ENCODE assay signal across 10 cellular contexts in genomic region chr7:158819571-158820203, GRCh38. TPM values are rescaled to one million over a fixed set of nuclear protein-coding genes. Genes with fewer than 3 reads are reported as not detected.
DNase-seq lines count a peak whose midpoint lies in the region; ATAC-seq and TF ChIP-seq lines count a peak whose summit lies in the region.
"Had no signal": no experiment of that assay in that cellular context is flagged by ENCODE, and none has a peak within 500 bp of the region (broad histone marks: within the 10 kb centered on the region; RNA-seq: fewer than 3 reads in every experiment).

No MANE protein-coding gene starts in this region.

- H3K27me3 Mint-ChIP-seq in activated CD4-positive, alpha-beta T cell treated with anti-CD3 and anti-CD28 coated beads, Interleukin-2, amount 10 ng/mL, durations not matched to agents 24 days and 14 days = no peaks in the 10 kb centered on the region
- H3K27me3 Mint-ChIP-seq in T-helper 2 cell treated with Interferon-gamma antibody and Interleukin-4, amounts not matched to agents 5 μg/mL and 100 μg/mL, for 36 hours (ENCODE audit: low read depth) = no peaks in the 10 kb centered on the region
- no peaks in the 10 kb centered on the region for H3K27me3 Mint-ChIP-seq in stimulated activated naive CD8-positive, alpha-beta T cell treated with anti-CD3 and anti-CD28 coated beads, Interleukin-15, amount 100 ng/mL, for 72 hours

- H3K4me1 ChIP-seq in esophagus muscularis mucosa = peaks cover 74 to 100% (median 97%) of the 10 kb centered on the region in 4 donors

- no peak for TF ChIP-seq CTCF in esophagus muscularis mucosa (IDR thresholded peaks at IDR 0.05)

- H3K4me3 ChIP-seq in esophagus muscularis mucosa = peak overlapping the region in 1 of 4 donors; percentile 44

- H3K36me3 Mint-ChIP-seq in activated CD4-positive, alpha-beta T cell treated with anti-CD3 and anti-CD28 coated beads, Interleukin-2, amount 10 ng/mL, durations not matched to agents 24 days and 14 days (ENCODE audit: low read depth) = peaks cover 17% of the 10 kb centered on the region
- peaks cover 23% of the 10 kb centered on the region for H3K36me3 Mint-ChIP-seq in T-helper 2 cell treated with Interferon-gamma antibody and Interleukin-4, amounts not matched to agents 5 μg/mL and 100 μg/mL, for 36 hours (ENCODE audit: low read depth)

- intact Hi-C loops in activated CD4-positive, alpha-beta T cell treated with anti-CD3 and anti-CD28 coated beads, Interleukin-2, amount 10 ng/mL, durations not matched to agents 24 days and 14 days (cut with micrococcal nuclease) = loop anchor here (2.0 kb wide), 3 partner anchors 37 to 163 kb away; partner anchors contain the start of genes DYNC2I1 and NCAPG2
- intact Hi-C loops in esophagus muscularis mucosa (cut with DNase I) = no loop called here

- H3K27ac Mint-ChIP-seq in activated CD4-positive, alpha-beta T cell treated with anti-CD3 and anti-CD28 coated beads, Interleukin-2, amount 10 ng/mL, durations not matched to agents 24 days and 14 days = peak overlapping the region; percentile 96
- H3K27ac Mint-ChIP-seq in T-helper 2 cell treated with Interferon-gamma antibody and Interleukin-4, amounts not matched to agents 5 μg/mL and 100 μg/mL, for 36 hours = peak overlapping the region; percentile 97
- peak overlapping the region; percentile 97 to 100 for H3K27ac Mint-ChIP-seq in stimulated activated naive CD8-positive, alpha-beta T cell treated with anti-CD3 and anti-CD28 coated beads, Interleukin-15, amount 100 ng/mL, for 72 hours

- TF ChIP-seq EP300 in esophagus muscularis mucosa (IDR thresholded peaks at IDR 0.05) = no peak

- H3K27ac ChIP-seq in esophagus muscularis mucosa (replicated peaks in 1 of 4) = peak overlapping the region; percentile 91 to 100 (median 94)

- peak overlapping the region; percentile 89 for H3K4me3 Mint-ChIP-seq in activated CD4-positive, alpha-beta T cell treated with anti-CD3 and anti-CD28 coated beads, Interleukin-2, amount 10 ng/mL, durations not matched to agents 24 days and 14 days
- peak overlapping the region; percentile 90 for H3K4me3 Mint-ChIP-seq in T-helper 2 cell treated with Interferon-gamma antibody and Interleukin-4, amounts not matched to agents 5 μg/mL and 100 μg/mL, for 36 hours
- H3K4me3 Mint-ChIP-seq in stimulated activated naive CD8-positive, alpha-beta T cell treated with anti-CD3 and anti-CD28 coated beads, Interleukin-15, amount 100 ng/mL, for 72 hours = peak overlapping the region; percentile 87 to 91

- H3K9me3 ChIP-seq in esophagus muscularis mucosa = no peaks in the 10 kb centered on the region

- H3K4me1 Mint-ChIP-seq in activated CD4-positive, alpha-beta T cell treated with anti-CD3 and anti-CD28 coated beads, Interleukin-2, amount 10 ng/mL, durations not matched to agents 24 days and 14 days = peaks cover 79% of the 10 kb centered on the region
- H3K4me1 Mint-ChIP-seq in T-helper 2 cell treated with Interferon-gamma antibody and Interleukin-4, amounts not matched to agents 5 μg/mL and 100 μg/mL, for 36 hours (ENCODE audit: low read depth) = peaks cover 78% of the 10 kb centered on the region
- peaks cover 91% of the 10 kb centered on the region for H3K4me1 Mint-ChIP-seq in stimulated activated naive CD8-positive, alpha-beta T cell treated with anti-CD3 and anti-CD28 coated beads, Interleukin-15, amount 100 ng/mL, for 72 hours

- ATAC-seq in stimulated activated naive CD8-positive, alpha-beta T cell treated with anti-CD3 and anti-CD28 coated beads, Interleukin-15, amount 100 ng/mL, for 72 hours = no peak
- ATAC-seq in GM21526 (IDR thresholded peaks at IDR 0.05; ENCODE audit: low FRiP score, unreplicated experiment) = no peak

- no peak for TF ChIP-seq POLR2A in esophagus muscularis mucosa (IDR thresholded peaks at IDR 0.05; ENCODE audit: low read depth)

- no peak for DNase-seq in activated CD4-positive, alpha-beta T cell treated with anti-CD3 and anti-CD28 coated beads, Interleukin-2, amount 10 ng/mL, durations not matched to agents 24 days and 14 days
- no peak for DNase-seq in activated CD4-positive, alpha-beta T cell treated with anti-CD3 and anti-CD28 coated beads, Interleukin-2, amount 50 U/mL, for 48 hours
- no peak for DNase-seq in T-helper 2 cell treated with Interferon-gamma antibody and Interleukin-4, amounts not matched to agents 5 μg/mL and 100 μg/mL, for 36 hours (ENCODE audit: low spot score)
- peak; percentile 57 for DNase-seq in esophagus muscularis mucosa (ENCODE audit: extremely low spot score)
- DNase-seq in stimulated activated naive CD8-positive, alpha-beta T cell treated with anti-CD3 and anti-CD28 coated beads, Interleukin-15, amount 100 ng/mL, for 72 hours = peak in 1 of 2 donors; percentile 45
- DNase-seq in activated CD4-positive, CD25-positive, alpha-beta regulatory T cell treated with anti-CD3 and anti-CD28 coated beads, Interleukin-2, amount 50 U/mL, for 72 hours = no peak
- DNase-seq in NCI-H345 treated with DMSO at 0.1 percent for 48 hours (lab: John Stamatoyannopoulos, UW; ENCODE audit: unreplicated experiment) = no peak
- DNase-seq: dorsolateral prefrontal cortex, nucleus accumbens had no signal

- WGBS in esophagus muscularis mucosa = 44% methylated on average over 7 of the region's 7 CpGs

- H3K9me3 Mint-ChIP-seq in activated CD4-positive, alpha-beta T cell treated with anti-CD3 and anti-CD28 coated beads, Interleukin-2, amount 10 ng/mL, durations not matched to agents 24 days and 14 days = no peaks in the 10 kb centered on the region
- no peaks in the 10 kb centered on the region for H3K9me3 Mint-ChIP-seq in T-helper 2 cell treated with Interferon-gamma antibody and Interleukin-4, amounts not matched to agents 5 μg/mL and 100 μg/mL, for 36 hours
- no peaks in the 10 kb centered on the region for H3K9me3 Mint-ChIP-seq in stimulated activated naive CD8-positive, alpha-beta T cell treated with anti-CD3 and anti-CD28 coated beads, Interleukin-15, amount 100 ng/mL, for 72 hours

- no peaks in the 10 kb centered on the region for H3K27me3 ChIP-seq in esophagus muscularis mucosa
- H3K27me3 ChIP-seq: dorsolateral prefrontal cortex had no signal

- no peaks in the 10 kb centered on the region for H3K36me3 ChIP-seq in esophagus muscularis mucosa

RNA-seq across cellular contexts. Expression of gene ESYT2, which starts 9.6 kb away (rescaled TPM):
- total RNA-seq in activated CD4-positive, alpha-beta T cell treated with anti-CD3 and anti-CD28 coated beads, Interleukin-2, amount 10 ng/mL, durations not matched to agents 24 days and 14 days = 60.3 and 61.3 TPM in 2 replicates
- 100 to 1,000 TPM; 166 to 235 (median 202) TPM for total RNA-seq in esophagus muscularis mucosa

RNA-seq across cellular contexts. Expression of gene DYNC2I1, which starts 36.7 kb away (rescaled TPM):
- 13.6 and 13.9 TPM in 2 replicates for total RNA-seq in activated CD4-positive, alpha-beta T cell treated with anti-CD3 and anti-CD28 coated beads, Interleukin-2, amount 10 ng/mL, durations not matched to agents 24 days and 14 days
- total RNA-seq in esophagus muscularis mucosa = 10 to 100 TPM; 18.3 to 32.0 (median 24.9) TPM
